ENCODE assay signal across 17 cellular contexts in the genomic region with DNA sequence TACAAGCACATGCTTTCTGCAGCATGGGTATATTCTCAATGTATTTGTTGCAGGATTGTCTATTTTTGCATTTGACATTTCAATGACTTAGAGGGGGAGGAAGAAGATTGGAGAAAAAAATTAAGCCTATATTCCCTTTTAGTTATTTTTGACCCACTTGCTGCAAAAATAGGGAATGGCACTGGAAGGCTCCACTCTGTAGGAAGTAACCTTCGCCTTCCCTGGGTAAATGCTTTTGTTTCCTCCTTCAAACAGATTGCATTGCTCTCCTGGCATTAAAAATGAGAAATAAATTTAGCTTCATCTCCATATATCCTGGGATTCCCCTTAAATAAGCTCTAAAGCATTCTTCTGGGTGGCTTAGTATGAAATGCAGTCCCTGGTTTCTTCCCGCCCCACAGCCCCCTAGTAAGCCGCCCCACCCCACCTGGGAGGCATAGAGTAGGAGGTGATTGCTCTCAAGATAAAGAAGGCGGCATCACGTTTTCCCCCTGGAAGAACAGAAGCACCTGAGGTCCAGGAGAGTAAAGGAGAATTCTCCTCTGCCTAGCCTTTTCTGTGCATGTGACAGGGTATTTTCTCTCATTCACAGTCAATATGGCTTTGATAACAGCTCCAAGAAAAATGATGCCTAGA.
"Had no signal": no experiment of that assay in that cellular context is flagged by ENCODE, and none has a peak within 500 bp of the region (broad histone marks: within the 10 kb centered on the region; RNA-seq: fewer than 3 reads in every experiment).

No MANE protein-coding gene starts in this region.

- H3K27ac ChIP-seq: coronary artery, foreskin keratinocyte, heart left ventricle, left ventricle myocardium inferior, lower lobe of right lung, parathyroid adenoma, thoracic aorta had no signal

- ATAC-seq: effector memory CD8-positive, alpha-beta T cell; foreskin keratinocyte; heart left ventricle; lower lobe of right lung; right lobe of liver; stimulated activated effector memory CD8-positive, alpha-beta T cell treated with anti-CD3 and anti-CD28 coated beads, Interleukin-12 subunit alpha, Interleukin-12 subunit beta, amount 100 ng/mL, for 72 hours; stimulated activated naive CD8-positive, alpha-beta T cell treated with anti-CD3 and anti-CD28 coated beads, Interleukin-15, Interleukin-2, amounts not matched to agents 100 U/mL and 50 U/mL, for 24 hours had no signal

- DNase-seq: effector memory CD8-positive, alpha-beta T cell; foreskin keratinocyte; heart left ventricle; islet precursor cell; left ventricle myocardium inferior; lower lobe of right lung; retina; right lobe of liver; stimulated activated CD4-positive, alpha-beta T cell treated with anti-CD3 and anti-CD28 coated beads, Interleukin-4, amount 100 ng/mL, for 1 hour; stimulated activated CD8-positive, alpha-beta memory T cell treated with anti-CD3 and anti-CD28 coated beads, Interleukin-4, amount 100 ng/mL, for 48 hours; stimulated activated naive CD8-positive, alpha-beta T cell treated with anti-CD3 and anti-CD28 coated beads, Interleukin-15, Interleukin-2, amounts not matched to agents 100 U/mL and 50 U/mL, for 24 hours; transverse colon had no signal

- H3K36me3 ChIP-seq: heart left ventricle, left ventricle myocardium inferior, lower lobe of right lung, prostate gland, right lobe of liver, thoracic aorta, transverse colon had no signal

- H3K27me3 ChIP-seq: foreskin keratinocyte, heart left ventricle, right lobe of liver, transverse colon had no signal

- H3K4me3 ChIP-seq: coronary artery, heart left ventricle, left ventricle myocardium inferior, lower lobe of right lung, prostate gland, right lobe of liver, thoracic aorta, transverse colon had no signal
